ENCODE assay signal across 22 cellular contexts in genomic region chr4:88960576-88960975, GRCh38.
DNase-seq lines count a peak whose midpoint lies in the region; ATAC-seq and TF ChIP-seq lines count a peak whose summit lies in the region.
"Had no signal": no experiment of that assay in that cellular context is flagged by ENCODE, and none has a peak within 500 bp of the region (broad histone marks: within the 10 kb centered on the region; RNA-seq: fewer than 3 reads in every experiment).

No MANE protein-coding gene starts in this region.

- no peak overlapping the region for H3K4me3 Mint-ChIP-seq in activated CD4-positive, alpha-beta T cell treated with anti-CD3 and anti-CD28 coated beads for 36 hours
- no peak overlapping the region for H3K4me3 Mint-ChIP-seq in neural progenitor cell
- H3K4me3 Mint-ChIP-seq: activated naive CD4-positive, alpha-beta T cell treated with anti-CD3 and anti-CD28 coated beads for 36 hours; CD4-positive, alpha-beta T cell; stimulated activated effector memory CD8-positive, alpha-beta T cell treated with anti-CD3 and anti-CD28 coated beads, Interleukin-12 subunit alpha, Interleukin-12 subunit beta, amount 100 ng/mL, for 72 hours had no signal

- no peak overlapping the region for H3K9ac ChIP-seq in neural progenitor cell

- H3K4me1 ChIP-seq in neural progenitor cell: peaks cover 11% of the 10 kb centered on the region

- POLR2A ChIA-PET in activated CD4-positive, alpha-beta T cell treated with anti-CD3 and anti-CD28 coated beads for 36 hours (lab: Charles Lee): interaction anchor here (0.5 kb wide), 1 partner anchor 194 kb away, joined by 3 read pairs; no protein-coding TSS in a partner anchor

- H3K4me3 ChIP-seq in neural progenitor cell: no peak overlapping the region
- H3K4me3 ChIP-seq in dorsolateral prefrontal cortex: no peak overlapping the region
- H3K4me3 ChIP-seq: transverse colon had no signal

- H3K27me3 ChIP-seq in neural progenitor cell (no peaks in the 10 kb centered on the region), dorsolateral prefrontal cortex (no peaks in the 10 kb centered on the region)
- H3K27me3 ChIP-seq: brain microvascular endothelial cell, transverse colon had no signal

- intact Hi-C loops in activated CD4-positive, alpha-beta T cell treated with anti-CD3 and anti-CD28 coated beads for 36 hours (cut with DNase I, micrococcal nuclease): loop anchor here in 1 of 2 experiments (5.0 to 10.0 kb wide), 4 partner anchors 138 to 436 kb away; partner anchors contain the start of genes PYURF and TIGD2
- intact Hi-C loops in dorsolateral prefrontal cortex (cut with DNase I): no loop called here

- no peaks in the 10 kb centered on the region for H3K9me3 ChIP-seq in neural progenitor cell (ENCODE audit: low read depth)
- H3K9me3 ChIP-seq: transverse colon had no signal

- no peaks in the 10 kb centered on the region for H3K9me3 Mint-ChIP-seq in activated CD4-positive, alpha-beta T cell treated with anti-CD3 and anti-CD28 coated beads for 36 hours (ENCODE audit: low read depth)
- H3K9me3 Mint-ChIP-seq in neural progenitor cell: peaks cover 7% of the 10 kb centered on the region
- H3K9me3 Mint-ChIP-seq: CD4-positive, alpha-beta T cell; stimulated activated effector memory CD8-positive, alpha-beta T cell treated with anti-CD3 and anti-CD28 coated beads, Interleukin-12 subunit alpha, Interleukin-12 subunit beta, amount 100 ng/mL, for 72 hours had no signal

- H3K27ac ChIP-seq in neural progenitor cell (no peak overlapping the region), dorsolateral prefrontal cortex (no peak overlapping the region)
- H3K27ac ChIP-seq: brain microvascular endothelial cell, transverse colon had no signal

- no peak overlapping the region for H2AFZ ChIP-seq in neural progenitor cell (replicated peaks)

- peak overlapping the region; percentile 36 for H3K4me2 ChIP-seq in neural progenitor cell

- H3F3A ChIP-seq in neural progenitor cell (ENCODE audit: low read depth): no peaks in the 10 kb centered on the region

- no peak for ATAC-seq in activated CD4-positive, alpha-beta T cell treated with anti-CD3 and anti-CD28 coated beads for 36 hours
- no peak for ATAC-seq in GM19324 (IDR thresholded peaks at IDR 0.05; ENCODE audit: low FRiP score, unreplicated experiment)
- ATAC-seq: left lobe of liver; stimulated activated effector memory CD8-positive, alpha-beta T cell treated with anti-CD3 and anti-CD28 coated beads, Interleukin-12 subunit alpha, Interleukin-12 subunit beta, amount 100 ng/mL, for 72 hours had no signal

- TF ChIP-seq CTCF in neural progenitor cell (IDR thresholded peaks at IDR 0.05): no peak
- no peak for TF ChIP-seq CTCF in dorsolateral prefrontal cortex (IDR thresholded peaks at IDR 0.05 in 54 of 56, conservative IDR thresholded peaks at IDR 0.05 in 2 of 56; ENCODE audit: low read depth in 1 of 56, partially characterized antibody in 56 of 56)

- no peaks in the 10 kb centered on the region for H3K36me3 ChIP-seq in neural progenitor cell
- H3K36me3 ChIP-seq: brain microvascular endothelial cell, transverse colon had no signal

- H3K27ac Mint-ChIP-seq in activated CD4-positive, alpha-beta T cell treated with anti-CD3 and anti-CD28 coated beads for 36 hours: peak overlapping the region; percentile 47
- no peak overlapping the region for H3K27ac Mint-ChIP-seq in neural progenitor cell
- H3K27ac Mint-ChIP-seq: activated naive CD4-positive, alpha-beta T cell treated with anti-CD3 and anti-CD28 coated beads for 36 hours; CD4-positive, alpha-beta T cell; stimulated activated effector memory CD8-positive, alpha-beta T cell treated with anti-CD3 and anti-CD28 coated beads, Interleukin-12 subunit alpha, Interleukin-12 subunit beta, amount 100 ng/mL, for 72 hours had no signal

- no peaks in the 10 kb centered on the region for H3K36me3 Mint-ChIP-seq in activated CD4-positive, alpha-beta T cell treated with anti-CD3 and anti-CD28 coated beads for 36 hours (ENCODE audit: low read depth)
- H3K36me3 Mint-ChIP-seq in neural progenitor cell: peaks cover 8% of the 10 kb centered on the region
- H3K36me3 Mint-ChIP-seq: stimulated activated effector memory CD8-positive, alpha-beta T cell treated with anti-CD3 and anti-CD28 coated beads, Interleukin-12 subunit alpha, Interleukin-12 subunit beta, amount 100 ng/mL, for 72 hours had no signal

- H4K20me1 ChIP-seq in neural progenitor cell (ENCODE audit: low read depth): no peaks in the 10 kb centered on the region

- peaks cover 2% of the 10 kb centered on the region for H3K27me3 Mint-ChIP-seq in activated CD4-positive, alpha-beta T cell treated with anti-CD3 and anti-CD28 coated beads for 36 hours
- H3K27me3 Mint-ChIP-seq in neural progenitor cell (ENCODE audit: insufficient read depth, low read depth): peaks cover 7% of the 10 kb centered on the region
- H3K27me3 Mint-ChIP-seq: CD4-positive, alpha-beta T cell had no signal

- H3K4me1 Mint-ChIP-seq in activated CD4-positive, alpha-beta T cell treated with anti-CD3 and anti-CD28 coated beads for 36 hours: peaks cover 11% of the 10 kb centered on the region
- H3K4me1 Mint-ChIP-seq in neural progenitor cell: no peaks in the 10 kb centered on the region
- H3K4me1 Mint-ChIP-seq: stimulated activated effector memory CD8-positive, alpha-beta T cell treated with anti-CD3 and anti-CD28 coated beads, Interleukin-12 subunit alpha, Interleukin-12 subunit beta, amount 100 ng/mL, for 72 hours had no signal

- no peak for DNase-seq in activated CD4-positive, alpha-beta T cell treated with anti-CD3 and anti-CD28 coated beads for 36 hours
- no peak for DNase-seq in activated CD4-positive, alpha-beta T cell treated with anti-CD3 and anti-CD28 coated beads for 48 hours
- DNase-seq in NOMO-1 (lab: John Stamatoyannopoulos, UW; ENCODE audit: unreplicated experiment in 2 of 2): peak; percentile 4 to 64
- DNase-seq in dermis microvascular lymphatic vessel endothelial cell (ENCODE audit: low read depth in 2 of 2): peak; percentile 7 to 36
- DNase-seq in neural progenitor cell (ENCODE audit: low spot score): peak; percentile 13
- DNase-seq in DMS79 (lab: John Stamatoyannopoulos, UW): no peak
- DNase-seq in dorsolateral prefrontal cortex: no peak
- DNase-seq: activated CD4-positive, CD25-positive, alpha-beta regulatory T cell; activated CD8-positive, alpha-beta memory T cell treated with anti-CD3 and anti-CD28 coated beads, Interleukin-2, amount 50 U/mL, for 4 hours; activated naive CD4-positive, alpha-beta T cell treated with anti-CD3 and anti-CD28 coated beads for 36 hours; brain microvascular endothelial cell; CD4-positive, alpha-beta T cell; hypothalamus; IMR-90; NCI-H1105; NCI-H69; posterior cingulate gyrus; small intestine; transverse colon had no signal

- no peaks in the 10 kb centered on the region for H3K79me2 ChIP-seq in neural progenitor cell (ENCODE audit: low read depth)

- CTCF ChIA-PET in activated CD4-positive, alpha-beta T cell treated with anti-CD3 and anti-CD28 coated beads for 36 hours (lab: Charles Lee): no interaction called here

Comparison
In these comparisons a context has a peak if more than half of its experiments do, and no peak if none do; other contexts are left out.
1. DNase-seq: peak in NOMO-1 (2 of 2), dermis microvascular lymphatic vessel endothelial cell (2 of 2) and neural progenitor cell (single experiment); none in activated CD4-positive, alpha-beta T cell treated with anti-CD3 and anti-CD28 coated beads for 36 hours (single experiment), activated CD4-positive, alpha-beta T cell treated with anti-CD3 and anti-CD28 coated beads for 48 hours (single experiment), DMS79 (single experiment) and dorsolateral prefrontal cortex (0 of 10).